Comparison of ENCODE assay signal across 21 cellular contexts in genomic region chr20:37369846-37370245, GRCh38.
"Had no signal": no experiment of that assay in that cellular context is flagged by ENCODE, and none has a peak within 500 bp of the region (broad histone marks: within the 10 kb centered on the region; RNA-seq: fewer than 3 reads in every experiment).

No MANE protein-coding gene starts in this region.

- H2AFZ ChIP-seq: neural progenitor cell, parathyroid adenoma had no signal

- H3K4me2 ChIP-seq: neural progenitor cell had no signal

- H3K9ac ChIP-seq: neural progenitor cell, parathyroid adenoma had no signal

- FAIRE-seq: frontal cortex, kidney had no signal

- H3K36me3 ChIP-seq: prostate gland had no signal

- H3K4me1 ChIP-seq: neural progenitor cell, parathyroid adenoma, prostate gland, right atrium auricular region, tibial nerve had no signal

- ATAC-seq: left lung; naive thymus-derived CD4-positive, alpha-beta T cell; stimulated activated naive CD8-positive, alpha-beta T cell treated with anti-CD3 and anti-CD28 coated beads, Interleukin-15, Interleukin-2, amounts not matched to agents 100 U/mL and 50 U/mL, for 24 hours had no signal

- H3K79me2 ChIP-seq: parathyroid adenoma had no signal

- H3K4me3 ChIP-seq: dorsolateral prefrontal cortex, left lung, neural progenitor cell, prostate gland, right atrium auricular region, skin epidermis, thoracic aorta, tibial nerve, vagina had no signal

- H3K27me3 ChIP-seq: dorsolateral prefrontal cortex, left lung, neural progenitor cell, right atrium auricular region, tibial nerve, vagina had no signal

- H3K27ac ChIP-seq: left lung, neural progenitor cell, parathyroid adenoma, prostate gland, right atrium auricular region, skin epidermis, thoracic aorta, tibial nerve, vagina had no signal

- H3K9me3 ChIP-seq: left lung, prostate gland, right atrium auricular region, thoracic aorta, tibial nerve, vagina had no signal

- DNase-seq: dorsolateral prefrontal cortex; effector CD4-positive, alpha-beta T cell; kidney; mesendoderm; midbrain; naive thymus-derived CD4-positive, alpha-beta T cell; stimulated activated CD4-positive, alpha-beta T cell treated with anti-CD3 and anti-CD28 coated beads, Interleukin-15, amount 100 ng/mL, for 24 hours; stimulated activated CD4-positive, alpha-beta T cell treated with anti-CD3 and anti-CD28 coated beads, Interleukin-4, amount 100 ng/mL, for 1 hour; stimulated activated CD8-positive, alpha-beta memory T cell treated with anti-CD3 and anti-CD28 coated beads, Interleukin-4, amount 100 ng/mL, for 48 hours; stimulated activated naive CD8-positive, alpha-beta T cell treated with anti-CD3 and anti-CD28 coated beads, Interleukin-15, Interleukin-2, amounts not matched to agents 100 U/mL and 50 U/mL, for 24 hours; substantia nigra had no signal
